Comparison of ENCODE assay signal across 1 cellular context in genomic region chr6:17280138-17280537, GRCh38.
TF ChIP-seq lines count a peak whose summit lies in the region.

No MANE protein-coding gene starts in this region.

TF ChIP-seq in endothelial cell of umbilical vein, 7 proteins besides CTCF, POLR2A, EP300 and RAD21:
- no peak for TF ChIP-seq MAX (IDR thresholded peaks at IDR 0.05; ENCODE audit: insufficient read depth, insufficient read length)
- TF ChIP-seq POLR2AphosphoS5 (IDR thresholded peaks at IDR 0.05; ENCODE audit: insufficient read depth, low read depth, low read length), result no peak
- no peak for TF ChIP-seq EZH2 (IDR thresholded peaks at IDR 0.05; ENCODE audit: borderline replicate concordance, low read depth, low read length, severe bottlenecking)
- no peak for TF ChIP-seq JUN (IDR thresholded peaks at IDR 0.05; ENCODE audit: borderline replicate concordance, insufficient read depth, insufficient read length, low read depth)
- TF ChIP-seq MYC (IDR thresholded peaks at IDR 0.05; ENCODE audit: low read depth, low read length), result no peak
- TF ChIP-seq GATA2 (IDR thresholded peaks at IDR 0.05; ENCODE audit: insufficient read depth, insufficient read length, low read depth, low read length), result no peak
